Comparison of ENCODE assay signal across 12 cellular contexts in the genomic region with DNA sequence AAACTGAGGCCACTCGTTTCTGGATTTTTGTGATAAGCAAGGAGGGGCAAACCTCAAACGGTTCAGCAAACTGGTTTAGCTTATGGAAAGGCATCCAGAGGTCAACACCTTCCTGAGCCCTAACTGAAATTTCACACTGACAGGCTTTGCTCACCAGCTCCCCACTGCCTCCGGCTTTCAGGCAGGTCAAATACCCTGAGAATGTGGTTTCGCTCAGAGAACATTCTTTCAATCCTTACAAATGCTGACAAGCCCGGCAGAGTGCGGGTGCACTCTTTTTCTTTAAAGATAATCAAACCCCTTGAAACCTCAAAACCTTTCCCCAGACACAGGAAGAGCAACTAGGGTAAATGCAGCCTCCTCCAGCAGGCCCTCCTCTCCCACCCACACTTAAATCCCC. TPM values are rescaled to one million over a fixed set of nuclear protein-coding genes. Genes with fewer than 3 reads are reported as not detected.
DNase-seq lines count a peak whose midpoint lies in the region; ATAC-seq and TF ChIP-seq lines count a peak whose summit lies in the region.
"Had no signal": no experiment of that assay in that cellular context is flagged by ENCODE, and none has a peak within 500 bp of the region (broad histone marks: within the 10 kb centered on the region; RNA-seq: fewer than 3 reads in every experiment).

No MANE protein-coding gene starts in this region.

- H3K9ac ChIP-seq in HUES48 (ENCODE audit: low read depth, low read length) (no peak overlapping the region), mesenchymal stem cell (ENCODE audit: low read length) (no peak overlapping the region)

- H3K4me1 ChIP-seq in HUES48 (ENCODE audit: control insufficient read depth, insufficient read depth, low read length) (peaks cover 16% of the 10 kb centered on the region), mesenchymal stem cell (ENCODE audit: control insufficient read depth, insufficient read depth, low read depth, low read length) (peaks cover 2% of the 10 kb centered on the region)

- H3K36me3 ChIP-seq in HUES48 (ENCODE audit: control insufficient read depth, insufficient read depth, low read length): no peaks in the 10 kb centered on the region
- no peaks in the 10 kb centered on the region for H3K36me3 ChIP-seq in mesenchymal stem cell (ENCODE audit: control insufficient read depth in 1 of 2, insufficient read depth in 2 of 2, low read depth in 1 of 2, low read length in 2 of 2)

- H3K27me3 ChIP-seq in HUES48 (ENCODE audit: control insufficient read depth, insufficient read depth, low read length): no peaks in the 10 kb centered on the region; the same call in 1 of the 2 replicates
- H3K27me3 ChIP-seq in mesenchymal stem cell (ENCODE audit: control insufficient read depth in 1 of 2, insufficient read depth in 1 of 2, low read length in 2 of 2): peaks cover 0 to 3% of the 10 kb centered on the region in 2 experiments

- H3K14ac ChIP-seq in mesenchymal stem cell (ENCODE audit: low read length in 2 of 2): no peak overlapping the region

- no peak overlapping the region for H2BK15ac ChIP-seq in mesenchymal stem cell (ENCODE audit: low read depth, poor library complexity, severe bottlenecking)

- no peak overlapping the region for H4K8ac ChIP-seq in mesenchymal stem cell (ENCODE audit: low read length)

- H3K27ac Mint-ChIP-seq in HFFc6: no peak overlapping the region; the same call in 1 of the 2 replicates
- H3K27ac Mint-ChIP-seq: stimulated activated naive B cell treated with anti-CD40 and anti-IgM and Interleukin-4, amounts not matched to agents 10 μg/mL and 1 μg/mL and 100 μg/mL, for 72 hours had no signal

- H2AK5ac ChIP-seq in mesenchymal stem cell (ENCODE audit: low read length, severe bottlenecking): no peak overlapping the region

- no peaks in the 10 kb centered on the region for H3K9me3 ChIP-seq in HUES48 (ENCODE audit: control insufficient read depth, insufficient read depth, low read length)
- H3K9me3 ChIP-seq in mesenchymal stem cell (ENCODE audit: control insufficient read depth, low read length): no peaks in the 10 kb centered on the region

- no peak for TF ChIP-seq CTCF in HFFc6 (IDR thresholded peaks at IDR 0.05)

- no peak for ATAC-seq in HG02852 (IDR thresholded peaks at IDR 0.05; ENCODE audit: unreplicated experiment)
- ATAC-seq: stimulated activated naive B cell treated with anti-CD40 and anti-IgM and Interleukin-4, amounts not matched to agents 10 μg/mL and 1 μg/mL and 100 μg/mL, for 72 hours had no signal

- H3K36me3 Mint-ChIP-seq in HFFc6 (ENCODE audit: low read depth): no peaks in the 10 kb centered on the region

- no peak overlapping the region for H3K4ac ChIP-seq in mesenchymal stem cell (ENCODE audit: low read depth in 1 of 2, low read length in 2 of 2)

- DNase-seq in ELF-1 (ENCODE audit: low read depth, low spot score) (peak; percentile 74), amniotic epithelial cell (ENCODE audit: low read depth) (peak; percentile 81), mesenchymal stem cell (peak; percentile 3), HFFc6 (no peak), H4 (ENCODE audit: low spot score) (no peak)
- no peak for DNase-seq in activated CD8-positive, alpha-beta memory T cell treated with anti-CD3 and anti-CD28 coated beads for 24 hours
- DNase-seq: COR-L47; glutamatergic neuron; NCI-H446 treated with DMSO at 0.1 percent for 48 hours; stimulated activated naive B cell treated with anti-CD40 and anti-IgM and Interleukin-4, amounts not matched to agents 10 μg/mL and 1 μg/mL and 100 μg/mL, for 72 hours had no signal

- no peaks in the 10 kb centered on the region for H3K9me3 Mint-ChIP-seq in HFFc6
- H3K9me3 Mint-ChIP-seq: stimulated activated naive B cell treated with anti-CD40 and anti-IgM and Interleukin-4, amounts not matched to agents 10 μg/mL and 1 μg/mL and 100 μg/mL, for 72 hours had no signal

- no peaks in the 10 kb centered on the region for H3K79me1 ChIP-seq in mesenchymal stem cell (replicated peaks; ENCODE audit: low read length, poor library complexity, severe bottlenecking)

- no peak overlapping the region for H3K23ac ChIP-seq in mesenchymal stem cell (ENCODE audit: low read length in 2 of 2)

- H3K18ac ChIP-seq in mesenchymal stem cell (ENCODE audit: low read depth in 1 of 2, low read length in 2 of 2): no peak overlapping the region

- 39% methylated on average over 6 of the region's 6 CpGs for WGBS in mesenchymal stem cell

- no peaks in the 10 kb centered on the region for H3K27me3 Mint-ChIP-seq in HFFc6 (ENCODE audit: insufficient read depth)

- H2BK12ac ChIP-seq in mesenchymal stem cell (ENCODE audit: low read length in 2 of 2): no peak overlapping the region

- peak overlapping the region; percentile 56 for H3K27ac ChIP-seq in HUES48 (ENCODE audit: low read depth, low read length)
- peak overlapping the region; percentile 76 for H3K27ac ChIP-seq in mesenchymal stem cell (ENCODE audit: low read length, poor library complexity, severe bottlenecking)

- H2AFZ ChIP-seq in mesenchymal stem cell (ENCODE audit: low read depth, low read length): no peak overlapping the region

- no peak overlapping the region for H2BK120ac ChIP-seq in mesenchymal stem cell (ENCODE audit: low read depth, low read length)

- no peak overlapping the region for H2BK5ac ChIP-seq in mesenchymal stem cell (ENCODE audit: low read depth, low read length, poor library complexity, severe bottlenecking)

- peaks cover 33% of the 10 kb centered on the region for H3K4me1 Mint-ChIP-seq in HFFc6 (ENCODE audit: low read depth)

- no peak overlapping the region for H3K4me3 Mint-ChIP-seq in HFFc6
- H3K4me3 Mint-ChIP-seq: stimulated activated naive B cell treated with anti-CD40 and anti-IgM and Interleukin-4, amounts not matched to agents 10 μg/mL and 1 μg/mL and 100 μg/mL, for 72 hours had no signal

- H3K4me2 ChIP-seq in mesenchymal stem cell (ENCODE audit: low read length, poor library complexity, severe bottlenecking): no peak overlapping the region

- H3K4me3 ChIP-seq in HUES48 (ENCODE audit: low read depth, low read length): no peak overlapping the region
- no peak overlapping the region for H3K4me3 ChIP-seq in mesenchymal stem cell (ENCODE audit: insufficient read depth in 1 of 2, low read depth in 1 of 2, low read length in 2 of 2)

- no peak overlapping the region for H4K91ac ChIP-seq in mesenchymal stem cell (ENCODE audit: low read length)

RNA-seq across cellular contexts. Expression of gene CD40LG, which starts 41.5 kb away (rescaled TPM):
- polyA plus RNA-seq in mesenchymal stem cell (2013, experiment 1 of 2): not detected
- not detected for polyA plus RNA-seq in mesenchymal stem cell (2013, experiment 2 of 2)
- total RNA-seq in HFFc6 (2021; fragmentation: NEBNext Ultra II Directional; extraction: Animal tissue kit (Norgen Biotek cat#: 25700)): not detected
- not detected in 2 replicates for total RNA-seq in H4 (2014; rRNA removed; shearing (Covaris generic))

Comparison
In these comparisons a context has a peak if more than half of its experiments do, and no peak if none do; other contexts are left out.
1. DNase-seq: peak in ELF-1 (single experiment), amniotic epithelial cell (single experiment) and mesenchymal stem cell (single experiment); none in HFFc6 (single experiment), activated CD8-positive, alpha-beta memory T cell treated with anti-CD3 and anti-CD28 coated beads for 24 hours (single experiment) and H4 (single experiment).